Comparison of ENCODE assay signal across 17 cellular contexts in the genomic region with DNA sequence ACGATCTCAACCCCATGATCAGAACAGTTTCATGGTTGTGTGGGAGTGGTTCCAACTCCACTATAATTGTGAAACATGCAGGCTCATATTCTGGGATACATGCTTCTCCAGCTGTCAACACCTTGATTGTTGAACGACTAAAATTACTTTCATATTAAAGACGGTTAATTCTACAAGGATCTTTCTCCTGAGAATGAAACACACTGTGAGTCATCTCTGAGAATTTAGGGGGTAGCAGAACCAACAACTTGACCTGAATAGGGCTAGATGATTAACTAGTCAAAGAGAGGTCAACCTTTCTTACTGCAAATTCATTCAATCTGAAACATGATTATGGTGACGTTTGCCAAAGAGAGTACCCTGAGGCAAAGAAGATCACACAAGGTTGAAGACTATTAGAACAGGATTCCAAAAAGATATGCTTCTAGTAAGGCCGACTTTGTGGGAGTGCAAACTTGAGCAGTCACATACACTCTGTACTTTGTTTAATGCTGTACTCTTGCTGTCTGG.
"Had no signal": no experiment of that assay in that cellular context is flagged by ENCODE, and none has a peak within 500 bp of the region (broad histone marks: within the 10 kb centered on the region; RNA-seq: fewer than 3 reads in every experiment).

No MANE protein-coding gene starts in this region.

- DNase-seq: activated CD4-positive, alpha-beta T cell treated with anti-CD3 and anti-CD28 coated beads for 48 hours; activated CD8-positive, alpha-beta memory T cell treated with anti-CD3 and anti-CD28 coated beads, Interleukin-2, amount 50 U/mL, for 48 hours; activated CD8-positive, alpha-beta T cell treated with anti-CD3 and anti-CD28 coated beads, Interleukin-2, amount 10 ng/mL, durations not matched to agents 7 days and 5 days; activated naive CD4-positive, alpha-beta T cell; effector CD8-positive, alpha-beta T cell; glutamatergic neuron; left lung; right cardiac atrium; T-helper 17 cell; transverse colon had no signal

- H3K4me2 ChIP-seq: neural progenitor cell had no signal

- H3K4me3 ChIP-seq: ascending aorta, coronary artery, left lung, neural progenitor cell, transverse colon had no signal

- H3K9me3 ChIP-seq: ascending aorta, left lung, transverse colon had no signal

- H3K27ac ChIP-seq: ascending aorta, coronary artery, epithelial cell of prostate, left lung, neural progenitor cell, parathyroid adenoma, transverse colon had no signal

- ATAC-seq: activated CD8-positive, alpha-beta T cell treated with anti-CD3 and anti-CD28 coated beads, Interleukin-2, amount 10 ng/mL, durations not matched to agents 7 days and 5 days; left lung; right cardiac atrium; stimulated activated memory B cell treated with anti-CD40 and anti-IgM and Interleukin-4, amounts not matched to agents 10 μg/mL and 1 μg/mL and 100 μg/mL, for 72 hours; T-helper 17 cell; WTC11 had no signal

- H3K79me2 ChIP-seq: parathyroid adenoma had no signal

- H3K9ac ChIP-seq: neural progenitor cell, parathyroid adenoma had no signal

- H3K27me3 ChIP-seq: ascending aorta, left lung, neural progenitor cell, transverse colon had no signal

- H2AFZ ChIP-seq: neural progenitor cell, parathyroid adenoma had no signal

- H3K36me3 ChIP-seq: ascending aorta, left lung, neural progenitor cell, transverse colon had no signal
